ENCODE assay signal across 27 cellular contexts in genomic region chr3:23238578-23238977, GRCh38.
"Had no signal": no experiment of that assay in that cellular context is flagged by ENCODE, and none has a peak within 500 bp of the region (broad histone marks: within the 10 kb centered on the region; RNA-seq: fewer than 3 reads in every experiment).

No MANE protein-coding gene starts in this region.

- H3K36me3 ChIP-seq: brain microvascular endothelial cell had no signal

- H3K27ac ChIP-seq: brain microvascular endothelial cell, SK-N-MC had no signal

- H3K4me3 ChIP-seq: SK-N-MC had no signal

- ATAC-seq: activated CD8-positive, alpha-beta T cell treated with anti-CD3 and anti-CD28 coated beads for 36 hours had no signal

- H3K27ac Mint-ChIP-seq: activated CD4-positive, alpha-beta T cell treated with anti-CD3 and anti-CD28 coated beads, Interleukin-2, amount 10 ng/mL, durations not matched to agents 24 days and 14 days; activated CD8-positive, alpha-beta T cell treated with anti-CD3 and anti-CD28 coated beads for 36 hours; activated naive CD8-positive, alpha-beta T cell treated with anti-CD3 and anti-CD28 coated beads for 36 hours had no signal

- H3K27me3 Mint-ChIP-seq: activated CD4-positive, alpha-beta T cell treated with anti-CD3 and anti-CD28 coated beads, Interleukin-2, amount 10 ng/mL, durations not matched to agents 24 days and 14 days; activated CD8-positive, alpha-beta T cell treated with anti-CD3 and anti-CD28 coated beads for 36 hours; activated naive CD8-positive, alpha-beta T cell treated with anti-CD3 and anti-CD28 coated beads for 36 hours had no signal

- DNase-seq: activated CD4-positive, alpha-beta T cell treated with anti-CD3 and anti-CD28 coated beads, Interleukin-2, amount 10 ng/mL, durations not matched to agents 24 days and 14 days; activated CD4-positive, alpha-beta T cell treated with anti-CD3 and anti-CD28 coated beads, Interleukin-2, amount 50 U/mL, for 4 hours; activated CD8-positive, alpha-beta T cell treated with anti-CD3 and anti-CD28 coated beads for 36 hours; activated effector memory CD4-positive, alpha-beta T cell treated with Interleukin-2 at 50 U/mL for 16 hours; activated naive CD4-positive, alpha-beta T cell treated with anti-CD3 and anti-CD28 coated beads, Interleukin-2, amount 50 U/mL, for 16 hours; activated naive CD8-positive, alpha-beta T cell treated with anti-CD3 and anti-CD28 coated beads for 36 hours; activated T-cell treated with anti-CD3 and anti-CD28 coated beads, Interleukin-2, amount 50 U/mL, for 48 hours; amniotic stem cell; aorta; brain microvascular endothelial cell; central memory CD4-positive, alpha-beta T cell; MM.1S; NCI-H1092; NCI-H1436 treated with DMSO at 0.1 percent for 48 hours; NCI-H1694 treated with DMSO at 0.1 percent for 48 hours; NCI-H2029; NCI-H2107; NCI-H226; NCI-H446 treated with DMSO at 0.1 percent for 48 hours; NCI-H524; NCI-H748 treated with DMSO at 0.1 percent for 48 hours; OCI-M1; Right ventricle myocardium superior; T1000 had no signal

- H3K27me3 ChIP-seq: brain microvascular endothelial cell had no signal

- H3K4me3 Mint-ChIP-seq: activated CD4-positive, alpha-beta T cell treated with anti-CD3 and anti-CD28 coated beads, Interleukin-2, amount 10 ng/mL, durations not matched to agents 24 days and 14 days; activated CD8-positive, alpha-beta T cell treated with anti-CD3 and anti-CD28 coated beads for 36 hours; activated naive CD8-positive, alpha-beta T cell treated with anti-CD3 and anti-CD28 coated beads for 36 hours had no signal

- H3K36me3 Mint-ChIP-seq: activated naive CD8-positive, alpha-beta T cell treated with anti-CD3 and anti-CD28 coated beads for 36 hours had no signal

- FAIRE-seq: colon, TTC549 had no signal

- H3K9me3 Mint-ChIP-seq: activated CD4-positive, alpha-beta T cell treated with anti-CD3 and anti-CD28 coated beads, Interleukin-2, amount 10 ng/mL, durations not matched to agents 24 days and 14 days; activated CD8-positive, alpha-beta T cell treated with anti-CD3 and anti-CD28 coated beads for 36 hours; activated naive CD8-positive, alpha-beta T cell treated with anti-CD3 and anti-CD28 coated beads for 36 hours had no signal
